Comparison of ENCODE assay signal across 1 cellular context in the genomic region with DNA sequence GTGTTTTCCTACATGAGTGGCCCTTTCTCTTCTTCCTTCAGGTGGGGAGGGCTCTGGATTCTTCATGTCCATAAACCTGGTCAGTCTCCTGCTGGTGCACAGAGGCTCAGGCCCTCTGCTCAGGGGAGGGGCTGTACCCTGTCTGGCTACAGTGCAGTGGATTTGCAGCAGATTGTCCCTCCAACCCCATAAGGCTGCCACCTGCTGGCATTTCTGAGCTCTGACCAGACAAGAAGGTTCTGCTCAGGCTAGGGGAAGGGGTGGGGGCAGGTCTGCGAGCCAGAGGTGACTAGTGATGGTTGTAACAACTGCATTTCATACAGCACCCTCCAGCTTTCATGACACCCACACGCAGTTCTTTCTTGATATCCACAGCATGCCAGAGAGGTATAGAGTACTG.
TF ChIP-seq lines count a peak whose summit lies in the region.
"Not testable (repeated sequence)": the region's sequence is repeated elsewhere in the genome, so short reads cannot be mapped to it uniquely, and the experiment has no call there.

No MANE protein-coding gene starts in this region.

TF ChIP-seq in HepG2, 621 proteins besides CTCF, POLR2A, EP300 and RAD21 (continued from another document):
- TF ChIP-seq, protein P1, sequence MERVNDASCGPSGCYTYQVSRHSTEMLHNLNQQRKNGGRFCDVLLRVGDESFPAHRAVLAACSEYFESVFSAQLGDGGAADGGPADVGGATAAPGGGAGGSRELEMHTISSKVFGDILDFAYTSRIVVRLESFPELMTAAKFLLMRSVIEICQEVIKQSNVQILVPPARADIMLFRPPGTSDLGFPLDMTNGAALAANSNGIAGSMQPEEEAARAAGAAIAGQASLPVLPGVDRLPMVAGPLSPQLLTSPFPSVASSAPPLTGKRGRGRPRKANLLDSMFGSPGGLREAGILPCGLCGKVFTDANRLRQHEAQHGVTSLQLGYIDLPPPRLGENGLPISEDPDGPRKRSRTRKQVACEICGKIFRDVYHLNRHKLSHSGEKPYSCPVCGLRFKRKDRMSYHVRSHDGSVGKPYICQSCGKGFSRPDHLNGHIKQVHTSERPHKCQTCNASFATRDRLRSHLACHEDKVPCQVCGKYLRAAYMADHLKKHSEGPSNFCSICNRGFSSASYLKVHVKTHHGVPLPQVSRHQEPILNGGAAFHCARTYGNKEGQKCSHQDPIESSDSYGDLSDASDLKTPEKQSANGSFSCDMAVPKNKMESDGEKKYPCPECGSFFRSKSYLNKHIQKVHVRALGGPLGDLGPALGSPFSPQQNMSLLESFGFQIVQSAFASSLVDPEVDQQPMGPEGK (CRISPR knock-in tag; IDR thresholded peaks at IDR 0.05), result peak; percentile 58; the same call in 1 of the 2 replicates
- TF ChIP-seq SALL1 (CRISPR knock-in tag; IDR thresholded peaks at IDR 0.05), result peak; percentile 33; the same call in 1 of the 2 replicates
- not testable (repeated sequence) for TF ChIP-seq MAZ (IDR thresholded peaks at IDR 0.05; ENCODE audit: borderline replicate concordance, low read depth, low read length)
- 0 out of 2 replicates have a peak, but pooled peaks have one; percentile 36 for TF ChIP-seq MAZ (CRISPR knock-in tag; IDR thresholded peaks at IDR 0.05; ENCODE audit: low read depth)
- TF ChIP-seq, protein P2, sequence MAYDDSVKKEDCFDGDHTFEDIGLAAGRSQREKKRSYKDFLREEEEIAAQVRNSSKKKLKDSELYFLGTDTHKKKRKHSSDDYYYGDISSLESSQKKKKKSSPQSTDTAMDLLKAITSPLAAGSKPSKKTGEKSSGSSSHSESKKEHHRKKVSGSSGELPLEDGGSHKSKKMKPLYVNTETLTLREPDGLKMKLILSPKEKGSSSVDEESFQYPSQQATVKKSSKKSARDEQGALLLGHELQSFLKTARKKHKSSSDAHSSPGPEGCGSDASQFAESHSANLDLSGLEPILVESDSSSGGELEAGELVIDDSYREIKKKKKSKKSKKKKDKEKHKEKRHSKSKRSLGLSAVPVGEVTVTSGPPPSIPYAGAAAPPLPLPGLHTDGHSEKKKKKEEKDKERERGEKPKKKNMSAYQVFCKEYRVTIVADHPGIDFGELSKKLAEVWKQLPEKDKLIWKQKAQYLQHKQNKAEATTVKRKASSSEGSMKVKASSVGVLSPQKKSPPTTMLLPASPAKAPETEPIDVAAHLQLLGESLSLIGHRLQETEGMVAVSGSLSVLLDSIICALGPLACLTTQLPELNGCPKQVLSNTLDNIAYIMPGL (CRISPR knock-in tag; IDR thresholded peaks at IDR 0.05; ENCODE audit: borderline replicate concordance in 1 of 2, low read depth in 1 of 2), result 0 out of 4 replicates have a peak, but pooled peaks of 1 of the 2 experiments have one; percentile 33
- TF ChIP-seq SKI (IDR thresholded peaks at IDR 0.05; ENCODE audit: partially characterized antibody), result peak; percentile 41
